Comparison of ENCODE assay signal across 1 cellular context in the genomic region with DNA sequence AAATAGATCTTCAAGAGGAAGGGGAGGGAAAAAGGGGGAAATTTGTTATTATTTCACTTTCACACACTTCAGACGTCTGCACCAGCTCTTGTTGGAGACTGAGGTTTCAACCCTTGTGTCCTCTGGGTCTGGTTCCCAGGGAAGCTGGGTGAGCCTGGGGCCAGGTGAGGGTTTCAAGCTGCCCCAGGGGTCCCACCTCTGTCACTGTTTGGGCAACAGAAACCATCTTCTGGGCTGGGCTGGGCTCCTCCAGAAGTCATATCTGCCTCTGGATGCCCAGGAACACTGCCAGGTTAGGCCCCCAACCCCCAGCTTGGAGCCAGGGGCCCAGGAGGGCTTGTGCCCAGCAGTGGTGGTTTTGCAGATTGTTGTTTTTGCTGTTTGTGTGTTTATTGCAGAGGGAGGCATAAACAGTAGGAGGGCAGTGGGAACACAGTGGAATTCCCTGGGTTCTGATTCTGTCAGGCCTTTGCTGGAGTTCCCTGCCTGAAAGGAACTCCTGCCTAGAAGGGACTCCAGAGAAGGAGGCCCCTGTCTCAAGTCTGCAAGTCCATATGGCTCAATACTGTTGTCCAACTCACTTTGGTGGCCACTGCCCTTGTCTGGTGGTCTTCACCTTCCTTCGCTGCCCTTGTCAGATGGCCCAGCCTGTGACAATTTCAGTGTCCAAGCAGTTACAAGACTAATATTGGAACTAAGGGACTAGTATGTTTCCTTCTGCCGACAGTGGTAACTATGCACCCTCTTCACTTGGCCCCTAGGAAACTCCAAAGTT.
TF ChIP-seq lines count a peak whose summit lies in the region.

No MANE protein-coding gene starts in this region.

TF ChIP-seq in HCT116, 20 proteins besides CTCF, POLR2A, EP300 and RAD21:
- TF ChIP-seq, protein P1, sequence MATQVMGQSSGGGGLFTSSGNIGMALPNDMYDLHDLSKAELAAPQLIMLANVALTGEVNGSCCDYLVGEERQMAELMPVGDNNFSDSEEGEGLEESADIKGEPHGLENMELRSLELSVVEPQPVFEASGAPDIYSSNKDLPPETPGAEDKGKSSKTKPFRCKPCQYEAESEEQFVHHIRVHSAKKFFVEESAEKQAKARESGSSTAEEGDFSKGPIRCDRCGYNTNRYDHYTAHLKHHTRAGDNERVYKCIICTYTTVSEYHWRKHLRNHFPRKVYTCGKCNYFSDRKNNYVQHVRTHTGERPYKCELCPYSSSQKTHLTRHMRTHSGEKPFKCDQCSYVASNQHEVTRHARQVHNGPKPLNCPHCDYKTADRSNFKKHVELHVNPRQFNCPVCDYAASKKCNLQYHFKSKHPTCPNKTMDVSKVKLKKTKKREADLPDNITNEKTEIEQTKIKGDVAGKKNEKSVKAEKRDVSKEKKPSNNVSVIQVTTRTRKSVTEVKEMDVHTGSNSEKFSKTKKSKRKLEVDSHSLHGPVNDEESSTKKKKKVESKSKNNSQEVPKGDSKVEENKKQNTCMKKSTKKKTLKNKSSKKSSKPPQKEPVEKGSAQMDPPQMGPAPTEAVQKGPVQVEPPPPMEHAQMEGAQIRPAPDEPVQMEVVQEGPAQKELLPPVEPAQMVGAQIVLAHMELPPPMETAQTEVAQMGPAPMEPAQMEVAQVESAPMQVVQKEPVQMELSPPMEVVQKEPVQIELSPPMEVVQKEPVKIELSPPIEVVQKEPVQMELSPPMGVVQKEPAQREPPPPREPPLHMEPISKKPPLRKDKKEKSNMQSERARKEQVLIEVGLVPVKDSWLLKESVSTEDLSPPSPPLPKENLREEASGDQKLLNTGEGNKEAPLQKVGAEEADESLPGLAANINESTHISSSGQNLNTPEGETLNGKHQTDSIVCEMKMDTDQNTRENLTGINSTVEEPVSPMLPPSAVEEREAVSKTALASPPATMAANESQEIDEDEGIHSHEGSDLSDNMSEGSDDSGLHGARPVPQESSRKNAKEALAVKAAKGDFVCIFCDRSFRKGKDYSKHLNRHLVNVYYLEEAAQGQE (IDR thresholded peaks at IDR 0.05; ENCODE audit: low read depth): no peak
- TF ChIP-seq JUND (IDR thresholded peaks at IDR 0.05) (no peak), ZNF274 (IDR thresholded peaks at IDR 0.05; ENCODE audit: low read depth, low read length) (no peak), ZFX (IDR thresholded peaks at IDR 0.05) (no peak), SRF (IDR thresholded peaks at IDR 0.05; ENCODE audit: low read depth) (no peak), ELF1 (IDR thresholded peaks at IDR 0.05; ENCODE audit: borderline replicate concordance, low read depth) (no peak), CBX3 (IDR thresholded peaks at IDR 0.05; ENCODE audit: low read depth) (no peak), YY1 (IDR thresholded peaks at IDR 0.05; ENCODE audit: extremely low read depth, insufficient replicate concordance, low read depth, low read length) (no peak), EZH2 (IDR thresholded peaks at IDR 0.05) (no peak), CEBPB (IDR thresholded peaks at IDR 0.05; ENCODE audit: low read depth) (no peak), TCF7L2 (IDR thresholded peaks at IDR 0.05; ENCODE audit: borderline replicate concordance, extremely low read depth, insufficient read depth, insufficient read length) (no peak), EGR1 (IDR thresholded peaks at IDR 0.05; ENCODE audit: low read depth) (no peak), SIN3A (IDR thresholded peaks at IDR 0.05; ENCODE audit: low read depth) (no peak), MAX (IDR thresholded peaks at IDR 0.05) (no peak), FOSL1 (IDR thresholded peaks at IDR 0.05; ENCODE audit: low read depth) (no peak)
- TF ChIP-seq, protein P2, sequence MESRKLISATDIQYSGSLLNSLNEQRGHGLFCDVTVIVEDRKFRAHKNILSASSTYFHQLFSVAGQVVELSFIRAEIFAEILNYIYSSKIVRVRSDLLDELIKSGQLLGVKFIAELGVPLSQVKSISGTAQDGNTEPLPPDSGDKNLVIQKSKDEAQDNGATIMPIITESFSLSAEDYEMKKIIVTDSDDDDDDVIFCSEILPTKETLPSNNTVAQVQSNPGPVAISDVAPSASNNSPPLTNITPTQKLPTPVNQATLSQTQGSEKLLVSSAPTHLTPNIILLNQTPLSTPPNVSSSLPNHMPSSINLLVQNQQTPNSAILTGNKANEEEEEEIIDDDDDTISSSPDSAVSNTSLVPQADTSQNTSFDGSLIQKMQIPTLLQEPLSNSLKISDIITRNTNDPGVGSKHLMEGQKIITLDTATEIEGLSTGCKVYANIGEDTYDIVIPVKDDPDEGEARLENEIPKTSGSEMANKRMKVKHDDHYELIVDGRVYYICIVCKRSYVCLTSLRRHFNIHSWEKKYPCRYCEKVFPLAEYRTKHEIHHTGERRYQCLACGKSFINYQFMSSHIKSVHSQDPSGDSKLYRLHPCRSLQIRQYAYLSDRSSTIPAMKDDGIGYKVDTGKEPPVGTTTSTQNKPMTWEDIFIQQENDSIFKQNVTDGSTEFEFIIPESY (IDR thresholded peaks at IDR 0.05; ENCODE audit: extremely low read depth, insufficient replicate concordance, low read length): no peak
- TF ChIP-seq, protein P3, sequence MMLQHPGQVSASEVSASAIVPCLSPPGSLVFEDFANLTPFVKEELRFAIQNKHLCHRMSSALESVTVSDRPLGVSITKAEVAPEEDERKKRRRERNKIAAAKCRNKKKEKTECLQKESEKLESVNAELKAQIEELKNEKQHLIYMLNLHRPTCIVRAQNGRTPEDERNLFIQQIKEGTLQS (IDR thresholded peaks at IDR 0.05): no peak
